ENCODE assay signal across 1 cellular context in the genomic region with DNA sequence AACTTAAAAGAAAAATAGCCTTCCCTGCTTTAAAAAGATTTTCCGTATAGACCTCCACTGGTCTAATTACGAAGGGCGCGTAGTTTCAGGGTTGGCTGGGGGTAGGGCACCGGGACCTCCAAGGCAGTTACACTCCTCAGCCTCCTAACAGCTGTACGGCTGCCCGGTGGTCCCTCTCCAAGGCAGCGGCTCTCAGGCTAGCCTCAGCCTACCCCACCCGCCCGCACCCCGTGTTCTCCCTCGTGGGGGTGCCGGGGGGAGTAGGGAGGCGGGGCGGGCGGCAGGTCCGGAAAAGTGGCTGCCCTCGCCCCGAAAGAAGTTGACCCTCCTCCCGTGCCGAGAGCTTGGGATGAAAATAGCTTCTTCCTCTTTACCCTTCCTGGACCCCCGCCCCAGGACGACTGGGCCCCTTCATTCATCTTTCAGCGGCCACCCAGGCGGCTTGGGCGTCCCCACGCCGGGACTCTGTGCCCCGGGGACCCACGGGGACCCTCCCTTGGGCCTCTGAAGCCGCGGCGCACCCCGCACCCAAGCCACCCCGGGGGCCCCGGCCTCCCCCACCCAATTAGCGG.
A peak's percentile ranks its signal among the peaks of the same experiment; 100 is the strongest.
TF ChIP-seq lines count a peak whose summit lies in the region.

No MANE protein-coding gene starts in this region.

TF ChIP-seq in HepG2, 621 proteins besides CTCF, POLR2A, EP300 and RAD21 (continued from another document):
- TF ChIP-seq ZNF282 (IDR thresholded peaks at IDR 0.05; ENCODE audit: partially characterized antibody) (no peak), ZNF557 (CRISPR knock-in tag; IDR thresholded peaks at IDR 0.05) (no peak), ZNF143 (CRISPR knock-in tag; IDR thresholded peaks at IDR 0.05) (no peak), SRSF1 (optimal IDR thresholded peaks at IDR 0.05; ENCODE audit: low read depth, low read length) (peak; percentile 41), FOSL1 (CRISPR knock-in tag; IDR thresholded peaks at IDR 0.05; ENCODE audit: borderline replicate concordance) (no peak), NR0B2 (CRISPR knock-in tag; IDR thresholded peaks at IDR 0.05) (no peak), ZNF468 (CRISPR knock-in tag; IDR thresholded peaks at IDR 0.05) (no peak), ARID5B (CRISPR knock-in tag; IDR thresholded peaks at IDR 0.05) (peak; percentile 1; the same call in 1 of the 2 replicates), KLF16 (CRISPR knock-in tag; IDR thresholded peaks at IDR 0.05) (no peak), NFE2L2 (IDR thresholded peaks at IDR 0.05; ENCODE audit: low read length) (no peak), AHR (CRISPR knock-in tag; IDR thresholded peaks at IDR 0.05) (no peak), HCFC1 (IDR thresholded peaks at IDR 0.05; ENCODE audit: low read depth, low read length) (no peak), ZNF225 (CRISPR knock-in tag; IDR thresholded peaks at IDR 0.05) (no peak), ZNF788 (CRISPR knock-in tag; IDR thresholded peaks at IDR 0.05; ENCODE audit: borderline replicate concordance) (no peak), ZNF3 (CRISPR knock-in tag; IDR thresholded peaks at IDR 0.05) (no peak), HDAC1 (CRISPR knock-in tag; IDR thresholded peaks at IDR 0.05) (peak; percentile 4; the same call in 1 of the 2 replicates), ZNF777 (CRISPR knock-in tag; IDR thresholded peaks at IDR 0.05) (no peak; the same call in 1 of the 2 replicates), ZNF556 (CRISPR knock-in tag; IDR thresholded peaks at IDR 0.05; ENCODE audit: borderline replicate concordance) (no peak), ZFP90 (CRISPR knock-in tag; IDR thresholded peaks at IDR 0.05; ENCODE audit: borderline replicate concordance) (peak; percentile 13; the same call in 1 of the 2 replicates), AGO2 (optimal IDR thresholded peaks at IDR 0.05; ENCODE audit: low read depth, low read length) (peak; percentile 65), ZNF891 (CRISPR knock-in tag; IDR thresholded peaks at IDR 0.05) (0 out of 2 replicates have a peak, but pooled peaks have one; percentile 35), GPBP1L1 (CRISPR knock-in tag; IDR thresholded peaks at IDR 0.05) (no peak), ZFP37 (CRISPR knock-in tag; IDR thresholded peaks at IDR 0.05; ENCODE audit: borderline replicate concordance) (no peak), DR1 (CRISPR knock-in tag; IDR thresholded peaks at IDR 0.05) (no peak), ZFP41 (CRISPR knock-in tag; IDR thresholded peaks at IDR 0.05; ENCODE audit: borderline replicate concordance) (no peak), ZNF569 (CRISPR knock-in tag; IDR thresholded peaks at IDR 0.05; ENCODE audit: borderline replicate concordance) (0 out of 2 replicates have a peak, but pooled peaks have one; percentile 44), ZNF546 (CRISPR knock-in tag; conservative IDR thresholded peaks at IDR 0.05) (0 out of 2 replicates have a peak, but pooled peaks have one; percentile 32), ZNF275 (CRISPR knock-in tag; IDR thresholded peaks at IDR 0.05; ENCODE audit: borderline replicate concordance) (0 out of 2 replicates have a peak, but pooled peaks have one; percentile 13), POGZ (CRISPR knock-in tag; IDR thresholded peaks at IDR 0.05) (no peak), DMAP1 (CRISPR knock-in tag; IDR thresholded peaks at IDR 0.05) (no peak), RBFOX2 (IDR thresholded peaks at IDR 0.05; ENCODE audit: low read depth, low read length) (peak; percentile 79), DDIT3 (CRISPR knock-in tag; IDR thresholded peaks at IDR 0.05) (no peak), ZNF280B (CRISPR knock-in tag; IDR thresholded peaks at IDR 0.05; ENCODE audit: borderline replicate concordance) (no peak), RBAK (CRISPR knock-in tag; IDR thresholded peaks at IDR 0.05) (no peak), ZBTB43 (CRISPR knock-in tag; conservative IDR thresholded peaks at IDR 0.05) (0 out of 2 replicates have a peak, but pooled peaks have one; percentile 0), MAFK (conservative IDR thresholded peaks at IDR 0.05 in 1 of 2, IDR thresholded peaks at IDR 0.05 in 1 of 2; ENCODE audit: low read length in 2 of 2) (no peak)
- TF ChIP-seq, protein P1, sequence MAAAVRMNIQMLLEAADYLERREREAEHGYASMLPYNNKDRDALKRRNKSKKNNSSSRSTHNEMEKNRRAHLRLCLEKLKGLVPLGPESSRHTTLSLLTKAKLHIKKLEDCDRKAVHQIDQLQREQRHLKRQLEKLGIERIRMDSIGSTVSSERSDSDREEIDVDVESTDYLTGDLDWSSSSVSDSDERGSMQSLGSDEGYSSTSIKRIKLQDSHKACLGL (CRISPR knock-in tag; IDR thresholded peaks at IDR 0.05): no peak
